Comparison of ENCODE assay signal across 16 cellular contexts in genomic region chr2:186065491-186065890, GRCh38.
DNase-seq lines count a peak whose midpoint lies in the region; ATAC-seq and TF ChIP-seq lines count a peak whose summit lies in the region.
"Had no signal": no experiment of that assay in that cellular context is flagged by ENCODE, and none has a peak within 500 bp of the region (broad histone marks: within the 10 kb centered on the region; RNA-seq: fewer than 3 reads in every experiment).

No MANE protein-coding gene starts in this region.

- no peak for TF ChIP-seq CTCF in epithelial cell of esophagus (IDR thresholded peaks at IDR 0.05; ENCODE audit: insufficient read depth, low read depth, low read length, missing control alignments)

- DNase-seq in ELR (ENCODE audit: low read depth) (peak; percentile 15), LHCN-M2 (ENCODE audit: low read depth) (peak; percentile 10), epithelial cell of esophagus (ENCODE audit: low read depth) (peak; percentile 56), kidney tubule cell (ENCODE audit: low spot score) (peak; percentile 42), GF-D8 (lab: John Stamatoyannopoulos, UW) (no peak)
- no peak for DNase-seq in stimulated activated CD4-positive, alpha-beta T cell treated with anti-CD3 and anti-CD28 coated beads, Interleukin-1b, Interleukin-23, amount 100 ng/mL, for 48 hours
- DNase-seq: 8988T; Calu3; CD8-positive, alpha-beta T cell; DMS79 treated with DMSO at 0.1 percent for 48 hours; HFFc6 had no signal

- ATAC-seq in HG03175 (IDR thresholded peaks at IDR 0.05; ENCODE audit: unreplicated experiment) (no peak), GM19324 (IDR thresholded peaks at IDR 0.05; ENCODE audit: low FRiP score, unreplicated experiment) (no peak)
- ATAC-seq: CD8-positive, alpha-beta T cell; GM23338; HCT116 had no signal

- H3K4me3 ChIP-seq in epithelial cell of esophagus (ENCODE audit: low read length): no peak overlapping the region
- H3K4me3 ChIP-seq: BLaER1, GM23338 had no signal

Comparison
In these comparisons a context has a peak if more than half of its experiments do, and no peak if none do; other contexts are left out.
1. DNase-seq: peak in ELR (single experiment), LHCN-M2 (single experiment), epithelial cell of esophagus (single experiment) and kidney tubule cell (single experiment); none in stimulated activated CD4-positive, alpha-beta T cell treated with anti-CD3 and anti-CD28 coated beads, Interleukin-1b, Interleukin-23, amount 100 ng/mL, for 48 hours (single experiment) and GF-D8 (single experiment).